ENCODE assay signal across 8 cellular contexts in the genomic region with DNA sequence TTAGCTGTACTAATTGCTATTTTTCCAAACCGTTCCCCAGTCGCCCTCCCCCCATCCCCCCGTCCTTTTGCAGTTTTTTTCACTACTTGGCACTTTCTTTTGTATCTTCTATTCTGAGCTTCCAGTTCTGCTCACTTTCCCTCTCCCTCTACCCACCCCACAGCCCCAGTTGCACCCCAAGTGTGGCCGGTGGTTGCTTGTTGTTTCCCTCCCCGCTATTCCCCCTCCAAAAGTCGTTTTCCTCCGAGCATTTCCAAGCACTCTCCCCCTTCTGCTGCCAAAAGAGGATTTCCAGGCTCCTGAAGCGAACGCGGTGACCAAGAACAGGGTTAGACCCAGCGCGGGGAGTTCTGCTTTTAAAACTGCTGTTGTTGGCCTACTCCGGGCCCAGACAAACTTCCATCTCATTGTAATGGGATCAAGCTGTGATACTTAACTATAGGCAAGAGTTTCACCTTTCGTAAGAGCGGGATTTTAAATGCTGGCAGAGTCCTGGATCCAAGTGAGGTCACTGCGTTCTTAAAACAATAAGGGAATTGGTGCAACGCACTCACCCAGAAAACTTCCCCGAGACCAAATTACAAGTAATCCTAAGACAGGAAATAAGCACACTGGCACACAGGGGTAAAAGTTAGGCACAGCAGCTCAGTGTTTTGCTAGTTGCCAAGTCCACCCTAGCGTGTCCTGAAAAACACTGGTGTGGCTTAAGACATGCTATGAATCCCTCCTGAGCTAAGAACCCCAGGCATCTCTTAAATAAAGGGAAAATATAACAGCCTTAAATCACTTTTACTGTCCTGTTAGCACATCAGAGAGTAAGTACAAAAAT. TPM values are rescaled to one million over a fixed set of nuclear protein-coding genes. Genes with fewer than 3 reads are reported as not detected.
DNase-seq lines count a peak whose midpoint lies in the region; ATAC-seq and TF ChIP-seq lines count a peak whose summit lies in the region.

No MANE protein-coding gene starts in this region.

- H3K4me3 ChIP-seq in HCT116 (replicated peaks in 1 of 2; ENCODE audit: low read depth in 1 of 2, low read length in 2 of 2) (peak overlapping the region in 1 of 2 experiments; percentile 79; a peak in 2 of 4 replicates), foreskin fibroblast (ENCODE audit: low read depth in 1 of 2, low read length in 2 of 2) (peak overlapping the region; percentile 75 to 82), sigmoid colon (peak overlapping the region; percentile 73 to 96 (median 82)), SJCRH30 (no peak overlapping the region)

- peaks cover 3% of the 10 kb centered on the region; the same call in 1 of the 2 replicates for H3K27me3 ChIP-seq in HCT116 (ENCODE audit: insufficient read depth, low read length)
- H3K27me3 ChIP-seq in sigmoid colon, result no peaks in the 10 kb centered on the region
- H3K27me3 ChIP-seq in SJCRH30, result 0 out of 2 replicates have a peak, but pooled peaks cover 7% of the 10 kb centered on the region

- 66 to 76% methylated on average over 19 of the region's 19 CpGs for WGBS in sigmoid colon, 2 donors

- POLR2A ChIA-PET in HCT116 (lab: Charles Lee), result interaction anchor here (1.6 to 1.7 kb wide), 2 partner anchors 21 to 337 kb away, joined by 4 to 9 read pairs; partner anchors contain the start of gene GRK5

- peaks cover 27% of the 10 kb centered on the region for H3K4me1 Mint-ChIP-seq in T-helper 17 cell

- H3K36me3 ChIP-seq in HCT116 (ENCODE audit: control insufficient read depth in 1 of 2, insufficient read depth in 2 of 2, low read length in 2 of 2) (no peaks in the 10 kb centered on the region), sigmoid colon (no peaks in the 10 kb centered on the region), SJCRH30 (no peaks in the 10 kb centered on the region)

- H3K9me3 ChIP-seq in HCT116 (ENCODE audit: control insufficient read depth in 1 of 2, insufficient read depth in 1 of 2, low read depth in 1 of 2, low read length in 2 of 2) (no peaks in the 10 kb centered on the region), T-helper 17 cell (ENCODE audit: control insufficient read depth, low read length, poor library complexity, severe bottlenecking) (no peaks in the 10 kb centered on the region), sigmoid colon (no peaks in the 10 kb centered on the region), SJCRH30 (replicated peaks) (no peaks in the 10 kb centered on the region)

- DNase-seq in HCT116 (ENCODE audit: low read depth, low spot score) (no peak), T-helper 17 cell (no peak), foreskin fibroblast (peak; percentile 65 to 81), sigmoid colon (peak; percentile 77), OCI-M1 (lab: John Stamatoyannopoulos, UW) (no peak), GDM1 (lab: John Stamatoyannopoulos, UW) (no peak), cerebellar nuclear complex (lab: John Stamatoyannopoulos, UW) (no peak), SJCRH30 (no peak)

- RAD21 ChIA-PET in HCT116 (lab: Charles Lee; ENCODE audit: low non-redundant PET in 1 of 2, low total read pairs in 2 of 2, uncharacterized antibody in 2 of 2, unreplicated experiment in 2 of 2), result interaction anchor here in 1 of 2 experiments (1.6 kb wide), 1 partner anchor 345 kb away, joined by 5 read pairs; no protein-coding TSS in a partner anchor

- peaks cover 18% of the 10 kb centered on the region for H3K27me3 Mint-ChIP-seq in T-helper 17 cell

- H3K4me1 ChIP-seq in HCT116 (ENCODE audit: control insufficient read depth in 1 of 2, insufficient read depth in 2 of 2, low read length in 2 of 2) (peaks cover 23 to 47% of the 10 kb centered on the region in 2 experiments), sigmoid colon (peaks cover 0 to 58% (median 56%) of the 10 kb centered on the region in 4 donors), SJCRH30 (peaks cover 8% of the 10 kb centered on the region)

- no peaks in the 10 kb centered on the region for H4K20me1 ChIP-seq in HCT116 (ENCODE audit: insufficient read depth)

- peaks cover 2% of the 10 kb centered on the region for H3K36me3 Mint-ChIP-seq in T-helper 17 cell (ENCODE audit: low read depth)

- ATAC-seq in HCT116, result no peak
- ATAC-seq in T-helper 17 cell, result no peak

- TF ChIP-seq POLR2A in HCT116 (IDR thresholded peaks at IDR 0.05; ENCODE audit: borderline replicate concordance, extremely low read depth, insufficient read depth, insufficient read length) (no peak), sigmoid colon (IDR thresholded peaks at IDR 0.05) (no peak)

- intact Hi-C loops in HCT116 (cut with micrococcal nuclease) (loop anchor here (2.0 kb wide), 2 partner anchors 21 to 345 kb away; no protein-coding TSS in a partner anchor), sigmoid colon (cut with DNase I) (loop anchor here (2.0 to 5.0 kb wide), 2 partner anchors 53 to 108 kb away; partner anchors contain the start of genes BAG3 and TIAL1)

- peak overlapping the region; percentile 69 for H3K27ac Mint-ChIP-seq in T-helper 17 cell

- H3K9me2 ChIP-seq in HCT116 (ENCODE audit: insufficient read depth), result no peaks in the 10 kb centered on the region

- peak overlapping the region; percentile 97 for H3K4me3 Mint-ChIP-seq in T-helper 17 cell

- TSS peak; percentile 90 for BruUV-seq in HCT116 (replicated peaks; lab: Mats Ljungman, UMichigan)

- H3K27ac ChIP-seq in HCT116 (ENCODE audit: low read depth, low read length) (no peak overlapping the region), sigmoid colon (peak overlapping the region; percentile 78 to 97 (median 89)), SJCRH30 (no peak overlapping the region)

- H3K79me2 ChIP-seq in HCT116 (ENCODE audit: insufficient read depth, low read length), result peaks cover 33% of the 10 kb centered on the region

- no peak overlapping the region for H2AFZ ChIP-seq in HCT116 (ENCODE audit: low read depth, low read length, poor library complexity, severe bottlenecking)

- peak in 2 of 4 donors; percentile 32 to 61 for TF ChIP-seq EP300 in sigmoid colon (IDR thresholded peaks at IDR 0.05)

- peak overlapping the region; percentile 78 for H3K9ac ChIP-seq in HCT116 (ENCODE audit: low read length)

- H3K4me2 ChIP-seq in HCT116 (ENCODE audit: low read length), result peak overlapping the region; percentile 89

- no peak for TF ChIP-seq RAD21 in HCT116 (IDR thresholded peaks at IDR 0.05; ENCODE audit: low read depth)

- CTCF ChIA-PET in HCT116 (lab: Charles Lee), result interaction anchor here (0.6 to 2.8 kb wide), 6 partner anchors 9 to 345 kb away, joined by 3 to 17 read pairs (median 8); no protein-coding TSS in a partner anchor

- no peak for TF ChIP-seq CTCF in HCT116 (IDR thresholded peaks at IDR 0.05 in 2 of 3, conservative IDR thresholded peaks at IDR 0.05 in 1 of 3; ENCODE audit: borderline replicate concordance in 1 of 3, insufficient read depth in 1 of 3, low read depth in 2 of 3, low read length in 2 of 3)
- no peak for TF ChIP-seq CTCF in foreskin fibroblast (IDR thresholded peaks at IDR 0.05; ENCODE audit: low read depth, low read length)
- TF ChIP-seq CTCF in sigmoid colon (IDR thresholded peaks at IDR 0.05), result no peak

TF ChIP-seq in HCT116, 20 proteins besides CTCF, POLR2A, EP300 and RAD21:
- TF ChIP-seq EGR1 (IDR thresholded peaks at IDR 0.05; ENCODE audit: low read depth), result no peak
- no peak for TF ChIP-seq EZH2 (IDR thresholded peaks at IDR 0.05)
- TF ChIP-seq SRF (IDR thresholded peaks at IDR 0.05; ENCODE audit: low read depth), result no peak
- TF ChIP-seq TCF7L2 (IDR thresholded peaks at IDR 0.05; ENCODE audit: borderline replicate concordance, extremely low read depth, insufficient read depth, insufficient read length), result no peak
- TF ChIP-seq, protein P1, sequence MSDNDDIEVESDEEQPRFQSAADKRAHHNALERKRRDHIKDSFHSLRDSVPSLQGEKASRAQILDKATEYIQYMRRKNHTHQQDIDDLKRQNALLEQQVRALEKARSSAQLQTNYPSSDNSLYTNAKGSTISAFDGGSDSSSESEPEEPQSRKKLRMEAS (IDR thresholded peaks at IDR 0.05), result no peak
- TF ChIP-seq YY1 (IDR thresholded peaks at IDR 0.05; ENCODE audit: extremely low read depth, insufficient replicate concordance, low read depth, low read length), result no peak

RNA-seq across cellular contexts. Expression of gene RGS10, which starts 1.5 kb away (rescaled TPM):
- 96.7 TPM for total RNA-seq in HCT116 (2021; ENCODE audit: unreplicated experiment)
- 70.0 and 88.2 TPM in 2 replicates for polyA plus RNA-seq in HCT116 (2012)
- total RNA-seq in T-helper 17 cell, result 100 to 1,000 TPM in 1 of 2 donors, 10 to 100 TPM in 1; 64.7 to 135 TPM
- 100 to 1,000 TPM; 125 to 192 (median 167) TPM for total RNA-seq in sigmoid colon
- 100 to 1,000 TPM in 1 of 3 donors, 10 to 100 TPM in 2; 54.1 to 106 (median 64.3) TPM for polyA plus RNA-seq in sigmoid colon
- total RNA-seq in SJCRH30 (2014; rRNA removed; shearing (Covaris generic)), result not detected in 2 replicates

RNA-seq across cellular contexts. Expression of gene TIAL1, which starts 52.7 kb away (rescaled TPM):
- 220 TPM for total RNA-seq in HCT116 (2021; ENCODE audit: unreplicated experiment)
- polyA plus RNA-seq in HCT116 (2012), result 94.9 and 112 TPM in 2 replicates
- 100 to 1,000 TPM; 169 to 172 TPM for total RNA-seq in T-helper 17 cell
- 100 to 1,000 TPM in 1 of 4 donors, 10 to 100 TPM in 3; 68.3 to 132 (median 90.0) TPM for total RNA-seq in sigmoid colon
- 10 to 100 TPM; 29.4 to 47.8 (median 30.1) TPM for polyA plus RNA-seq in sigmoid colon
- total RNA-seq in SJCRH30 (2014; rRNA removed; shearing (Covaris generic)), result 78.8 and 97.6 TPM in 2 replicates

Comparison
In these comparisons a context has a peak if more than half of its experiments do, and no peak if none do; other contexts are left out.
1. DNase-seq: peak in foreskin fibroblast (2 of 2) and sigmoid colon (single experiment); none in HCT116 (single experiment), T-helper 17 cell (0 of 3), OCI-M1 (single experiment), GDM1 (single experiment), cerebellar nuclear complex (0 of 2) and SJCRH30 (0 of 2).
2. H3K27ac ChIP-seq: peak in sigmoid colon (4 of 4); none in HCT116 (single experiment) and SJCRH30 (single experiment).
3. RNA of gene RGS10, which starts 1.5 kb away (total RNA-seq): 125 to 192 TPM in sigmoid colon, 64.7 to 135 TPM in T-helper 17 cell and 96.7 TPM in HCT116 (single experiment); not detected in SJCRH30; every median in the first group is over 10 times any median in the second.